In the genomic region with DNA sequence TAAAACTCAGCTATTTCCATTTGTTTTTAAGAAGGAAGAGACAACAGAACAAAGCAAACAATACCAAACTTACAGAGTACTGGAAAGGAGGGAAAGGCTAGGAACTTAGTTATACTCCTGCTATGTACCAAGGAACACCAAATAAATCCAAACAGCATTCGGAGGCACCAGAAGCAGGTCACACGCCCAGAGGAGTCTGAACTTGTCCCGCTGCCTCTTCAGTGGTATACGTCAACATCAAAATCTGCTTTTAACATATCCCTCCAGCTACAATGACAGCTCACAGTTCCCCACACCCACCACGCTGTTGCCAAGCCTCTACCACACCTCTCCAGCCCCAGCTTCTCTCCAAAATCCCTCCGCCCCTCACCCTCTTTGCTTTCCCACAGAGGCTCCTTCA, we compare ENCODE assay signal across 18 cellular contexts. TPM values are rescaled to one million over a fixed set of nuclear protein-coding genes. Genes with fewer than 3 reads are reported as not detected.
DNase-seq lines count a peak whose midpoint lies in the region; ATAC-seq, FAIRE-seq and TF ChIP-seq lines count a peak whose summit lies in the region.
"Had no signal": no experiment of that assay in that cellular context is flagged by ENCODE, and none has a peak within 500 bp of the region (broad histone marks: within the 10 kb centered on the region; RNA-seq: fewer than 3 reads in every experiment).

No MANE protein-coding gene starts in this region.

- H3K27me3 ChIP-seq in astrocyte (ENCODE audit: insufficient read depth, low read length) (no peaks in the 10 kb centered on the region), foreskin keratinocyte (no peaks in the 10 kb centered on the region), prostate gland (replicated peaks; ENCODE audit: insufficient read depth) (no peaks in the 10 kb centered on the region)
- H3K27me3 ChIP-seq: BE2C had no signal

- H3K36me3 ChIP-seq in astrocyte (ENCODE audit: insufficient read depth, low read length) (no peaks in the 10 kb centered on the region), prostate gland (no peaks in the 10 kb centered on the region)
- H3K36me3 ChIP-seq: BE2C had no signal

- H3K9me3 Mint-ChIP-seq in astrocyte (ENCODE audit: unreplicated experiment): no peaks in the 10 kb centered on the region
- H3K9me3 Mint-ChIP-seq: CD4-positive, alpha-beta memory T cell had no signal

- peaks cover 7% of the 10 kb centered on the region for H4K20me1 ChIP-seq in astrocyte (ENCODE audit: insufficient read depth, low read length)

- no peak overlapping the region for H3K4me2 ChIP-seq in astrocyte (ENCODE audit: low read length)
- H3K4me2 ChIP-seq: PC-9 had no signal

- no peak overlapping the region for H2AFZ ChIP-seq in astrocyte (ENCODE audit: low read depth, low read length)
- H2AFZ ChIP-seq: PC-9 had no signal

- H3K4me3 ChIP-seq in astrocyte (ENCODE audit: insufficient read depth, low read depth, low read length) (no peak overlapping the region), prostate gland (no peak overlapping the region)
- H3K4me3 ChIP-seq: PC-9 had no signal

- no peaks in the 10 kb centered on the region for H3K9me3 ChIP-seq in astrocyte (ENCODE audit: insufficient read depth, low read depth, low read length)
- H3K9me3 ChIP-seq in prostate gland: no peaks in the 10 kb centered on the region
- H3K9me3 ChIP-seq: BE2C had no signal

- no peak overlapping the region for H3K27ac ChIP-seq in astrocyte (ENCODE audit: low read depth, low read length)
- no peak overlapping the region for H3K27ac ChIP-seq in foreskin keratinocyte
- H3K27ac ChIP-seq in prostate gland: peak overlapping the region; percentile 56 to 75
- H3K27ac ChIP-seq: PC-9 had no signal

- no peak for TF ChIP-seq CTCF in astrocyte (IDR thresholded peaks at IDR 0.05; ENCODE audit: insufficient read depth, low read depth, low read length)
- no peak for TF ChIP-seq CTCF in foreskin keratinocyte (conservative IDR thresholded peaks at IDR 0.05)
- no peak for TF ChIP-seq CTCF in prostate gland (IDR thresholded peaks at IDR 0.05)

- no peaks in the 10 kb centered on the region for H3K4me1 Mint-ChIP-seq in astrocyte (ENCODE audit: low read depth, unreplicated experiment)

- H3K4me3 Mint-ChIP-seq in astrocyte (ENCODE audit: unreplicated experiment): peak overlapping the region; percentile 23
- H3K4me3 Mint-ChIP-seq: CD4-positive, alpha-beta memory T cell had no signal

- WGBS in prostate gland: 40% methylated on average over 6 of the region's 6 CpGs

- intact Hi-C loops in prostate gland (cut with DNase I): no loop called here

- ATAC-seq in foreskin keratinocyte: peak; percentile 86
- ATAC-seq in GM18909 (IDR thresholded peaks at IDR 0.05; ENCODE audit: poor library complexity, unreplicated experiment): no peak

- H3K9ac ChIP-seq in astrocyte (ENCODE audit: low read length): no peak overlapping the region

- H3K79me2 ChIP-seq in astrocyte (ENCODE audit: insufficient read depth, low read length): no peaks in the 10 kb centered on the region

- no peak for TF ChIP-seq POLR2A in prostate gland (IDR thresholded peaks at IDR 0.05)

- H3K4me1 ChIP-seq in astrocyte (ENCODE audit: insufficient read depth, low read length) (no peaks in the 10 kb centered on the region), foreskin keratinocyte (peaks cover 7% of the 10 kb centered on the region), prostate gland (replicated peaks) (peaks cover 7% of the 10 kb centered on the region)
- H3K4me1 ChIP-seq: BE2C had no signal

- H3K27ac Mint-ChIP-seq in astrocyte (ENCODE audit: unreplicated experiment): no peak overlapping the region
- H3K27ac Mint-ChIP-seq: CD4-positive, alpha-beta memory T cell had no signal

- DNase-seq in NCI-H1694 treated with DMSO at 0.1 percent for 48 hours (lab: John Stamatoyannopoulos, UW) (peak; percentile 90), astrocyte (ENCODE audit: low read depth) (no peak), foreskin keratinocyte (peak; percentile 47 to 69), prostate gland (ENCODE audit: low spot score) (peak; percentile 53), T1000 (lab: John Stamatoyannopoulos, UW) (no peak)
- DNase-seq in activated CD8-positive, alpha-beta memory T cell treated with anti-CD3 and anti-CD28 coated beads for 24 hours: no peak
- DNase-seq in stimulated activated CD4-positive, alpha-beta T cell treated with anti-CD3 and anti-CD28 coated beads, Interleukin-2, amount 100 ng/mL, for 24 hours: no peak
- DNase-seq: BE2C, H7, Karpas-422, NCI-H1417 treated with DMSO at 0.1 percent for 48 hours, NCI-H2081 treated with DMSO at 0.1 percent for 48 hours, NCI-H748 treated with DMSO at 0.1 percent for 48 hours, PC-9, SHP77 treated with DMSO at 0.1 percent for 48 hours had no signal

- no peaks in the 10 kb centered on the region for H3K36me3 Mint-ChIP-seq in astrocyte (ENCODE audit: low read depth, unreplicated experiment)
- H3K36me3 Mint-ChIP-seq: CD4-positive, alpha-beta memory T cell had no signal

- H3K27me3 Mint-ChIP-seq in astrocyte (ENCODE audit: low read depth, unreplicated experiment): no peaks in the 10 kb centered on the region
- H3K27me3 Mint-ChIP-seq: CD4-positive, alpha-beta memory T cell had no signal

- FAIRE-seq in astrocyte (lab: Jason Lieb, UNC): no peak
- FAIRE-seq: D721Med had no signal

RNA-seq across cellular contexts. Expression of a gene that starts 17.3 kb away (rescaled TPM):
- total RNA-seq in astrocyte (8.1 and 9.2 TPM in 2 replicates), foreskin keratinocyte (6.8 and 6.9 TPM in 2 replicates), prostate gland (10 to 100 TPM; 15.8 to 16.2 TPM)
- polyA plus RNA-seq in foreskin keratinocyte: 9.2 and 10.9 TPM in 2 replicates

RNA-seq across cellular contexts. Expression of a gene that starts 17.5 kb away (rescaled TPM):
- total RNA-seq in astrocyte (101 and 126 TPM in 2 replicates), foreskin keratinocyte (457 and 495 TPM in 2 replicates), prostate gland (100 to 1,000 TPM; 145 to 324 TPM)
- polyA plus RNA-seq in foreskin keratinocyte: 771 and 820 TPM in 2 replicates

Comparison
In these comparisons a context has a peak if more than half of its experiments do, and no peak if none do; other contexts are left out.
1. DNase-seq: peak in NCI-H1694 treated with DMSO at 0.1 percent for 48 hours (single experiment), foreskin keratinocyte (2 of 2) and prostate gland (single experiment); none in astrocyte (single experiment), T1000 (single experiment), activated CD8-positive, alpha-beta memory T cell treated with anti-CD3 and anti-CD28 coated beads for 24 hours (single experiment) and stimulated activated CD4-positive, alpha-beta T cell treated with anti-CD3 and anti-CD28 coated beads, Interleukin-2, amount 100 ng/mL, for 24 hours (0 of 2).
2. H3K27ac ChIP-seq: peak in prostate gland (2 of 2); none in astrocyte (single experiment) and foreskin keratinocyte (single experiment).